In genomic region chr12:68435816-68436215, GRCh38 we compare ENCODE assay signal across 28 cellular contexts.
A peak's percentile ranks its signal among the peaks of the same experiment; 100 is the strongest.
DNase-seq lines count a peak whose midpoint lies in the region; ATAC-seq, FAIRE-seq and TF ChIP-seq lines count a peak whose summit lies in the region.
"Had no signal": no experiment of that assay in that cellular context is flagged by ENCODE, and none has a peak within 500 bp of the region (broad histone marks: within the 10 kb centered on the region; RNA-seq: fewer than 3 reads in every experiment).

No MANE protein-coding gene starts in this region.

- CTCF ChIA-PET in PC-3 (lab: Charles Lee): interaction anchor here (0.6 to 1.0 kb wide), 3 partner anchors 22 to 77 kb away, joined by 3 to 7 read pairs (median 4); no protein-coding TSS in a partner anchor

- TF ChIP-seq POLR2A in Peyer's patch (IDR thresholded peaks at IDR 0.05): no peak

- peak overlapping the region; percentile 65 for H3K4me2 ChIP-seq in PC-3 (ENCODE audit: low read length)
- H3K4me2 ChIP-seq: BLaER1, GM23338 had no signal

- POLR2A ChIA-PET in PC-3 (lab: Charles Lee; ENCODE audit: unreplicated experiment): interaction anchor here (0.6 to 1.0 kb wide), 2 partner anchors 174 to 372 kb away, joined by 3 to 4 read pairs; partner anchors contain the start of gene RAP1B

- peaks cover 7% of the 10 kb centered on the region for H3K9me3 Mint-ChIP-seq in chondrocyte (ENCODE audit: low read depth)

- DNase-seq in AG08396 (ENCODE audit: low spot score): peak; percentile 23
- DNase-seq in PC-3: peak; percentile 97
- DNase-seq in chondrocyte (ENCODE audit: low spot score): no peak
- peak; percentile 38 for DNase-seq in kidney glomerular epithelial cell (lab: John Stamatoyannopoulos, UW)
- no peak for DNase-seq in Peyer's patch
- DNase-seq in Right ventricle myocardium superior: no peak
- no peak for DNase-seq in urothelium cell line (ENCODE audit: low spot score)
- DNase-seq: activated B cell treated with CpG ODN at 0.5 μM for 24 hours; activated CD4-positive, alpha-beta T cell treated with anti-CD3 and anti-CD28 coated beads, Interleukin-2, amount 50 U/mL, for 48 hours; activated effector memory CD4-positive, alpha-beta T cell treated with Interleukin-2 at 50 U/mL for 16 hours; activated naive CD8-positive, alpha-beta T cell treated with anti-CD3 and anti-CD28 coated beads, Interleukin-2, amount 10 ng/mL, durations not matched to agents 7 days and 5 days; brain microvascular endothelial cell; Caco-2; dorsolateral prefrontal cortex; EL; foreskin melanocyte; hypothalamus; naive B cell; NCI-H1417 treated with DMSO at 0.1 percent for 48 hours; NCI-H526; right cardiac atrium; T-helper 9 cell had no signal

- peak; percentile 85 for ATAC-seq in PC-3
- no peak for ATAC-seq in Right ventricle myocardium superior (ENCODE audit: poor library complexity)
- ATAC-seq in GM18868 (IDR thresholded peaks at IDR 0.05; ENCODE audit: unreplicated experiment): no peak
- ATAC-seq: GM23338, HepG2, right cardiac atrium had no signal

- H3K4me1 ChIP-seq in PC-3 (ENCODE audit: insufficient read depth, low read length): peaks cover 46% of the 10 kb centered on the region
- H3K4me1 ChIP-seq in Peyer's patch: no peaks in the 10 kb centered on the region

- peak overlapping the region; percentile 84 for H3K27ac ChIP-seq in PC-3 (ENCODE audit: low read length)
- H3K27ac ChIP-seq in Peyer's patch: no peak overlapping the region
- H3K27ac ChIP-seq: BLaER1, brain microvascular endothelial cell, dorsolateral prefrontal cortex had no signal

- no peaks in the 10 kb centered on the region for H3K36me3 ChIP-seq in PC-3 (ENCODE audit: low read depth, low read length)
- H3K36me3 ChIP-seq in Peyer's patch: no peaks in the 10 kb centered on the region
- H3K36me3 ChIP-seq: BLaER1, brain microvascular endothelial cell had no signal

- TF ChIP-seq CTCF in PC-3 (conservative IDR thresholded peaks at IDR 0.05; ENCODE audit: low read depth, low read length) (no peak), chondrocyte (IDR thresholded peaks at IDR 0.05) (no peak), Peyer's patch (IDR thresholded peaks at IDR 0.05) (no peak)

- H2AFZ ChIP-seq in PC-3 (ENCODE audit: low read length): peak overlapping the region; percentile 36
- H2AFZ ChIP-seq: GM23338 had no signal

- no peaks in the 10 kb centered on the region for H3K79me2 ChIP-seq in PC-3 (ENCODE audit: low read length)

- peaks cover 3% of the 10 kb centered on the region for H3K36me3 Mint-ChIP-seq in chondrocyte (ENCODE audit: low read depth)

- H3K9me3 ChIP-seq in PC-3 (ENCODE audit: low read length) (no peaks in the 10 kb centered on the region), Peyer's patch (no peaks in the 10 kb centered on the region)

- H3K4me1 Mint-ChIP-seq in chondrocyte (ENCODE audit: low read depth): peaks cover 22% of the 10 kb centered on the region
- H3K4me1 Mint-ChIP-seq: naive B cell had no signal

- H3K4me3 ChIP-seq in PC-3 (ENCODE audit: low read length) (peak overlapping the region; percentile 16; the same call in 1 of the 2 replicates), Peyer's patch (no peak overlapping the region)
- H3K4me3 ChIP-seq: BLaER1, dorsolateral prefrontal cortex, GM23338 had no signal

- intact Hi-C loops in PC-3 (cut with micrococcal nuclease) (loop anchor here (2.0 to 5.0 kb wide), 3 partner anchors 59 to 149 kb away; no protein-coding TSS in a partner anchor), Right ventricle myocardium superior (cut with DNase I) (no loop called here)

- no peaks in the 10 kb centered on the region for H4K20me1 ChIP-seq in PC-3 (ENCODE audit: low read length)
- H4K20me1 ChIP-seq: BLaER1 had no signal

- H3K27me3 ChIP-seq in PC-3 (ENCODE audit: low read length) (no peaks in the 10 kb centered on the region), Peyer's patch (no peaks in the 10 kb centered on the region)
- H3K27me3 ChIP-seq: BLaER1, brain microvascular endothelial cell had no signal

- BruUV-seq in PC-3 (replicated peaks; lab: Mats Ljungman, UMichigan): no TSS peak

- no peaks in the 10 kb centered on the region for H3K9me2 ChIP-seq in PC-3 (replicated peaks; ENCODE audit: low read length)

- no peak overlapping the region for H3K4me3 Mint-ChIP-seq in chondrocyte (ENCODE audit: unreplicated experiment)
- H3K4me3 Mint-ChIP-seq: activated B cell treated with CpG ODN at 0.5 μM for 24 hours; activated naive CD8-positive, alpha-beta T cell treated with anti-CD3 and anti-CD28 coated beads, Interleukin-2, amount 10 ng/mL, durations not matched to agents 7 days and 5 days; GM23338; memory B cell; naive B cell had no signal

- no peaks in the 10 kb centered on the region for H3K27me3 Mint-ChIP-seq in chondrocyte (ENCODE audit: low read depth)
- H3K27me3 Mint-ChIP-seq: activated B cell treated with CpG ODN at 0.5 μM for 24 hours; activated naive CD8-positive, alpha-beta T cell treated with anti-CD3 and anti-CD28 coated beads, Interleukin-2, amount 10 ng/mL, durations not matched to agents 7 days and 5 days; memory B cell had no signal

- FAIRE-seq in urothelium cell line (lab: Jason Lieb, UNC): no peak
- FAIRE-seq: A204.1, HepG2 had no signal

- H3F3A ChIP-seq in PC-3 (ENCODE audit: low read length, unreplicated experiment): no peaks in the 10 kb centered on the region

- H3K27ac Mint-ChIP-seq in chondrocyte (ENCODE audit: unreplicated experiment): peak overlapping the region; percentile 87
- H3K27ac Mint-ChIP-seq: activated B cell treated with CpG ODN at 0.5 μM for 24 hours; activated naive CD8-positive, alpha-beta T cell treated with anti-CD3 and anti-CD28 coated beads, Interleukin-2, amount 10 ng/mL, durations not matched to agents 7 days and 5 days; GM23338 had no signal

- peak overlapping the region; percentile 31 for H3K9ac ChIP-seq in PC-3 (ENCODE audit: low read length)
- H3K9ac ChIP-seq: BLaER1 had no signal

Comparison
In these comparisons a context has a peak if more than half of its experiments do, and no peak if none do; other contexts are left out.
1. DNase-seq: peak in AG08396 (single experiment), PC-3 (single experiment) and kidney glomerular epithelial cell (single experiment); none in chondrocyte (single experiment), Peyer's patch (0 of 3), Right ventricle myocardium superior (single experiment) and urothelium cell line (single experiment).